ENCODE assay signal across 14 cellular contexts in genomic region chr6:126672654-126673053, GRCh38.
DNase-seq lines count a peak whose midpoint lies in the region; ATAC-seq and TF ChIP-seq lines count a peak whose summit lies in the region.
"Had no signal": no experiment of that assay in that cellular context is flagged by ENCODE, and none has a peak within 500 bp of the region (broad histone marks: within the 10 kb centered on the region; RNA-seq: fewer than 3 reads in every experiment).

No MANE protein-coding gene starts in this region.

- H3K27me3 ChIP-seq in HAP-1 (ENCODE audit: low read depth): no peaks in the 10 kb centered on the region
- H3K27me3 ChIP-seq: gastrocnemius medialis had no signal

- no peaks in the 10 kb centered on the region for H3K36me3 ChIP-seq in HAP-1 (replicated peaks)
- H3K36me3 ChIP-seq: gastrocnemius medialis had no signal

- no peaks in the 10 kb centered on the region for H3K4me1 Mint-ChIP-seq in stimulated activated effector memory CD8-positive, alpha-beta T cell treated with anti-CD3 and anti-CD28 coated beads, Interleukin-12 subunit alpha, Interleukin-12 subunit beta, amount 100 ng/mL, for 72 hours

- H3K27ac Mint-ChIP-seq in stimulated activated effector memory CD8-positive, alpha-beta T cell treated with anti-CD3 and anti-CD28 coated beads, Interleukin-12 subunit alpha, Interleukin-12 subunit beta, amount 100 ng/mL, for 72 hours: no peak overlapping the region
- H3K27ac Mint-ChIP-seq: activated CD8-positive, alpha-beta T cell treated with anti-CD3 and anti-CD28 coated beads for 36 hours had no signal

- in situ Hi-C loops in HAP-1 (cut with MboI; ENCODE audit: low sequenced_read_pairs): no loop called here

- no peak overlapping the region for H3K4me3 Mint-ChIP-seq in stimulated activated effector memory CD8-positive, alpha-beta T cell treated with anti-CD3 and anti-CD28 coated beads, Interleukin-12 subunit alpha, Interleukin-12 subunit beta, amount 100 ng/mL, for 72 hours
- H3K4me3 Mint-ChIP-seq: activated CD8-positive, alpha-beta T cell treated with anti-CD3 and anti-CD28 coated beads for 36 hours had no signal

- H3K36me3 Mint-ChIP-seq in stimulated activated effector memory CD8-positive, alpha-beta T cell treated with anti-CD3 and anti-CD28 coated beads, Interleukin-12 subunit alpha, Interleukin-12 subunit beta, amount 100 ng/mL, for 72 hours: no peaks in the 10 kb centered on the region

- no peaks in the 10 kb centered on the region for H3K9me3 ChIP-seq in HAP-1
- H3K9me3 ChIP-seq: gastrocnemius medialis had no signal

- TF ChIP-seq CTCF in fibroblast of the aortic adventitia (IDR thresholded peaks at IDR 0.05; ENCODE audit: insufficient read depth, low read length): no peak

- DNase-seq in fibroblast of the aortic adventitia (ENCODE audit: low read depth) (peak; percentile 88), HAP-1 (ENCODE audit: low spot score in 2 of 2) (no peak), NCI-H146 treated with DMSO at 0.1 percent for 48 hours (lab: John Stamatoyannopoulos, UW; ENCODE audit: unreplicated experiment) (no peak), DMS 273 treated with DMSO at 0.1 percent for 48 hours (lab: John Stamatoyannopoulos, UW) (no peak)
- no peak for DNase-seq in stimulated activated effector memory CD8-positive, alpha-beta T cell treated with anti-CD3 and anti-CD28 coated beads, Interleukin-12 subunit alpha, Interleukin-12 subunit beta, amount 100 ng/mL, for 72 hours (ENCODE audit: low spot score in 2 of 2)
- DNase-seq: activated CD8-positive, alpha-beta T cell treated with anti-CD3 and anti-CD28 coated beads for 36 hours; aorta; gastrocnemius medialis; mesendoderm; NCI-H2081 treated with DMSO at 0.1 percent for 48 hours; SHP77 had no signal

- H3K4me1 ChIP-seq in HAP-1: no peaks in the 10 kb centered on the region
- H3K4me1 ChIP-seq: gastrocnemius medialis had no signal

- peaks cover 6% of the 10 kb centered on the region for H3K9me3 Mint-ChIP-seq in stimulated activated effector memory CD8-positive, alpha-beta T cell treated with anti-CD3 and anti-CD28 coated beads, Interleukin-12 subunit alpha, Interleukin-12 subunit beta, amount 100 ng/mL, for 72 hours

- ATAC-seq in GM18858 (IDR thresholded peaks at IDR 0.05; ENCODE audit: unreplicated experiment) (peak; percentile 95), GM21723 (IDR thresholded peaks at IDR 0.05; ENCODE audit: unreplicated experiment) (peak; percentile 93), HG03342 (IDR thresholded peaks at IDR 0.05; ENCODE audit: unreplicated experiment) (peak; percentile 89)
- no peak for ATAC-seq in stimulated activated effector memory CD8-positive, alpha-beta T cell treated with anti-CD3 and anti-CD28 coated beads, Interleukin-12 subunit alpha, Interleukin-12 subunit beta, amount 100 ng/mL, for 72 hours
- ATAC-seq: activated CD8-positive, alpha-beta T cell treated with anti-CD3 and anti-CD28 coated beads for 36 hours; gastrocnemius medialis had no signal

- no peak overlapping the region for H3K4me3 ChIP-seq in fibroblast of the aortic adventitia (ENCODE audit: low read depth, low read length)
- no peak overlapping the region for H3K4me3 ChIP-seq in HAP-1
- H3K4me3 ChIP-seq: gastrocnemius medialis had no signal
